Comparison of ENCODE assay signal across 11 cellular contexts in genomic region chr12:121568971-121569808, GRCh38. TPM values are rescaled to one million over a fixed set of nuclear protein-coding genes. Genes with fewer than 3 reads are reported as not detected.
DNase-seq lines count a peak whose midpoint lies in the region; ATAC-seq and TF ChIP-seq lines count a peak whose summit lies in the region.
"Had no signal": no experiment of that assay in that cellular context is flagged by ENCODE, and none has a peak within 500 bp of the region (broad histone marks: within the 10 kb centered on the region; RNA-seq: fewer than 3 reads in every experiment).

No MANE protein-coding gene starts in this region.

- no peak for TF ChIP-seq CTCF in stomach (IDR thresholded peaks at IDR 0.05)

- no peaks in the 10 kb centered on the region for H3K27me3 Mint-ChIP-seq in effector memory CD8-positive, alpha-beta T cell
- H3K27me3 Mint-ChIP-seq in memory B cell: no peaks in the 10 kb centered on the region

- H3K36me3 ChIP-seq in stomach: peaks cover 0 to 31% (median 24%) of the 10 kb centered on the region in 4 donors

- no peaks in the 10 kb centered on the region for H3K9me3 Mint-ChIP-seq in effector memory CD8-positive, alpha-beta T cell
- no peaks in the 10 kb centered on the region for H3K9me3 Mint-ChIP-seq in memory B cell

- no peak for TF ChIP-seq EP300 in stomach (IDR thresholded peaks at IDR 0.05)

- no peaks in the 10 kb centered on the region for H3K9me3 ChIP-seq in stomach

- H3K27me3 ChIP-seq in stomach: no peaks in the 10 kb centered on the region

- intact Hi-C loops in stomach (cut with DNase I; ENCODE audit: low total_unique reads): no loop called here

- H3K27ac ChIP-seq in stomach: peak overlapping the region in 3 of 5 donors; percentile 4 to 28 (median 21)

- peaks cover 0 to 16% (median 6%) of the 10 kb centered on the region in 4 donors for H3K4me1 ChIP-seq in stomach

- peak overlapping the region; percentile 73 to 96 for H3K27ac Mint-ChIP-seq in effector memory CD8-positive, alpha-beta T cell
- peak overlapping the region; percentile 74 for H3K27ac Mint-ChIP-seq in memory B cell

- H3K4me3 Mint-ChIP-seq in effector memory CD8-positive, alpha-beta T cell: no peak overlapping the region
- H3K4me3 Mint-ChIP-seq in memory B cell: no peak overlapping the region

- peaks cover 56% of the 10 kb centered on the region for H3K36me3 Mint-ChIP-seq in effector memory CD8-positive, alpha-beta T cell (ENCODE audit: insufficient read depth)
- H3K36me3 Mint-ChIP-seq in memory B cell: peaks cover 17% of the 10 kb centered on the region

- H3K4me3 ChIP-seq in stomach: no peak overlapping the region

- no peak for TF ChIP-seq POLR2A in stomach (IDR thresholded peaks at IDR 0.05)

- DNase-seq in DMS53 (lab: John Stamatoyannopoulos, UW): peak; percentile 20
- DNase-seq in DMS53 treated with DMSO at 0.1 percent for 48 hours (lab: John Stamatoyannopoulos, UW; ENCODE audit: unreplicated experiment): no peak
- DNase-seq in effector memory CD8-positive, alpha-beta T cell: no peak
- no peak for DNase-seq in memory B cell (ENCODE audit: low spot score in 2 of 2)
- no peak for DNase-seq in stomach
- DNase-seq in NCI-H1092 treated with DMSO at 0.1 percent for 48 hours (lab: John Stamatoyannopoulos, UW): no peak
- no peak for DNase-seq in dermis blood vessel endothelial cell
- no peak for DNase-seq in HT-29 (ENCODE audit: low spot score)
- DNase-seq: 8988T; activated CD8-positive, alpha-beta memory T cell treated with anti-CD3 and anti-CD28 coated beads for 24 hours; NCI-H446 had no signal

- peaks cover 16 to 23% of the 10 kb centered on the region in 2 donors for H3K4me1 Mint-ChIP-seq in effector memory CD8-positive, alpha-beta T cell (ENCODE audit: low read depth in 2 of 2)
- peaks cover 10% of the 10 kb centered on the region for H3K4me1 Mint-ChIP-seq in memory B cell

- ATAC-seq in effector memory CD8-positive, alpha-beta T cell (replicated peaks): peak; percentile 52
- peak; percentile 60 for ATAC-seq in memory B cell (ENCODE audit: low read depth)

- WGBS in stomach, 5 donors: 48 to 74% (median 59%) methylated on average over 14 of the region's 14 CpGs

RNA-seq across cellular contexts. Expression of gene KDM2B, which starts 11.6 kb away (rescaled TPM):
- total RNA-seq in stomach: 10 to 100 TPM in 4 of 5 donors, 1 to 10 TPM in 1; 5.8 to 72.8 (median 17.1) TPM
- 1 to 10 TPM; 7.8 to 9.0 (median 8.0) TPM for polyA plus RNA-seq in stomach
- total RNA-seq in dermis blood vessel endothelial cell: 29.4 and 32.0 TPM in 2 replicates
- total RNA-seq in HT-29 (2014; rRNA removed; shearing (Covaris generic)): 29.6 and 38.4 TPM in 2 replicates

RNA-seq across cellular contexts. Expression of gene ORAI1, which starts 57.1 kb away (rescaled TPM):
- 10 to 100 TPM in 2 of 5 donors, 1 to 10 TPM in 2, under 1 TPM in 1; 0.45 to 37.9 (median 7.9) TPM for total RNA-seq in stomach
- 10 to 100 TPM in 1 of 3 donors, 1 to 10 TPM in 2; 5.5 to 13.7 (median 9.3) TPM for polyA plus RNA-seq in stomach
- total RNA-seq in dermis blood vessel endothelial cell: 20.3 and 35.2 TPM in 2 replicates
- 16.9 and 19.9 TPM in 2 replicates for total RNA-seq in HT-29 (2014; rRNA removed; shearing (Covaris generic))
